ENCODE assay signal across 14 cellular contexts in the genomic region with DNA sequence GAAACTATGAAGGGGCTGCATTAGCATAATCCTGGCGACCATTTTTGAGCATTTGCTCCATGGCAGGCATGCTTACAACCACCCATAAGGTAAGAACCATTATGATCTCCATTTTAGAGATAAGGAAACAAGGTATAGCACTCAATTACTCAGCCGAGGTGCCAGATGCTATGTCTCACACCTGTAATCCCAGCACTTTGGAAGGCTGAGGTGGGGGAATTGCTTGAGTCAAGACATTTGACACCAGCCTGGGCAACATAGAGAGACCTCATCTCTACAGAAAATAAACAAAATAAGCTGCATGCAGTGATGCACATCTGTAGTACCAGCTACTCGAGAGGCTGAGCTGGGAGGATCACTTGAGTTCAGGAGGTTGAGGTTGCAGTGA.
"Had no signal": no experiment of that assay in that cellular context is flagged by ENCODE, and none has a peak within 500 bp of the region (broad histone marks: within the 10 kb centered on the region; RNA-seq: fewer than 3 reads in every experiment).

No MANE protein-coding gene starts in this region.

- H3K9me2 ChIP-seq: SK-N-SH had no signal

- H3K9me3 ChIP-seq: SJCRH30, SK-N-SH had no signal

- H3K36me3 ChIP-seq: SJCRH30 had no signal

- H3K4me2 ChIP-seq: SK-N-SH had no signal

- H3K9ac ChIP-seq: SK-N-SH had no signal

- H3K4me1 ChIP-seq: SJCRH30 had no signal

- H3K27me3 ChIP-seq: SJCRH30 had no signal

- H3K4me3 ChIP-seq: SJCRH30 had no signal

- H3K27ac ChIP-seq: SJCRH30, VCaP had no signal

- DNase-seq: activated CD4-positive, alpha-beta memory T cell treated with anti-CD3 and anti-CD28 coated beads, Interleukin-2, amount 10 ng/mL, durations not matched to agents 7 days and 5 days; activated CD4-positive, alpha-beta T cell treated with anti-CD3 and anti-CD28 coated beads for 36 hours; activated CD4-positive, alpha-beta T cell treated with anti-CD3 and anti-CD28 coated beads, Interleukin-2, amount 50 U/mL, for 1 hour; activated gamma-delta T cell; activated naive CD4-positive, alpha-beta T cell treated with anti-CD3 and anti-CD28 coated beads for 36 hours; activated T-cell treated with anti-CD3 and anti-CD28 coated beads for 4 hours; activated T-cell treated with anti-CD3 and anti-CD28 coated beads, Interleukin-2, amount 50 U/mL, for 48 hours; cerebellar nuclear complex; KG1; NCI-H1092; RPMI8226 had no signal
